Comparison of ENCODE assay signal across 3 cellular contexts in genomic region chr9:126526218-126527108, GRCh38.
TF ChIP-seq lines count a peak whose summit lies in the region.

No MANE protein-coding gene starts in this region.

TF ChIP-seq in SK-N-SH, 30 proteins besides CTCF, POLR2A, EP300 and RAD21:
- TF ChIP-seq USF2 (IDR thresholded peaks at IDR 0.05; ENCODE audit: borderline replicate concordance, low read depth, low read length) (no peak), MXI1 (IDR thresholded peaks at IDR 0.05; ENCODE audit: low read depth, low read length) (no peak), GABPA (IDR thresholded peaks at IDR 0.05; ENCODE audit: low read depth) (no peak), RCOR1 (IDR thresholded peaks at IDR 0.05; ENCODE audit: low read length) (no peak), POLR2AphosphoS5 (IDR thresholded peaks at IDR 0.05; ENCODE audit: low read depth, low read length) (no peak), FOXJ3 (CRISPR knock-in tag; IDR thresholded peaks at IDR 0.05) (no peak), TCF12 (IDR thresholded peaks at IDR 0.05) (no peak), MAX (IDR thresholded peaks at IDR 0.05; ENCODE audit: low read depth) (no peak), IRF3 (IDR thresholded peaks at IDR 0.05; ENCODE audit: low read depth, low read length) (no peak), RFX5 (IDR thresholded peaks at IDR 0.05; ENCODE audit: low read length) (no peak), CHD2 (IDR thresholded peaks at IDR 0.05; ENCODE audit: low read length, partially characterized antibody) (no peak), TEAD4 (IDR thresholded peaks at IDR 0.05; ENCODE audit: borderline replicate concordance, insufficient read depth) (no peak)
TF ChIP-seq in SK-N-SH: peak in this region for 0.

TF ChIP-seq in SK-N-SH treated with all-trans-retinoic acid at 6 μM for 48 hours, 23 proteins besides CTCF, POLR2A, EP300 and RAD21:
- TF ChIP-seq PATZ1 (CRISPR knock-in tag; IDR thresholded peaks at IDR 0.05; ENCODE audit: borderline replicate concordance) (no peak), ZNF565 (CRISPR knock-in tag; conservative IDR thresholded peaks at IDR 0.05; ENCODE audit: low read depth) (no peak), ESRRG (CRISPR knock-in tag; IDR thresholded peaks at IDR 0.05) (no peak), ZFP3 (CRISPR knock-in tag; IDR thresholded peaks at IDR 0.05) (no peak), ISL1 (CRISPR knock-in tag; IDR thresholded peaks at IDR 0.05) (no peak), ZNF70 (CRISPR knock-in tag; IDR thresholded peaks at IDR 0.05) (no peak), PPARA (CRISPR knock-in tag; IDR thresholded peaks at IDR 0.05; ENCODE audit: borderline replicate concordance) (no peak), ARNTL (CRISPR knock-in tag; IDR thresholded peaks at IDR 0.05; ENCODE audit: borderline replicate concordance, low read depth) (no peak), TOX (CRISPR knock-in tag; IDR thresholded peaks at IDR 0.05; ENCODE audit: borderline replicate concordance) (no peak), CSDC2 (CRISPR knock-in tag; IDR thresholded peaks at IDR 0.05) (no peak), TCF4 (CRISPR knock-in tag; IDR thresholded peaks at IDR 0.05; ENCODE audit: borderline replicate concordance) (no peak), GLIS3 (CRISPR knock-in tag; IDR thresholded peaks at IDR 0.05) (no peak)
TF ChIP-seq in SK-N-SH treated with all-trans-retinoic acid at 6 μM for 48 hours: peak in this region for 0.

TF ChIP-seq in H1, 55 proteins besides CTCF, POLR2A, EP300 and RAD21:
- no peak for TF ChIP-seq SIN3A (conservative IDR thresholded peaks at IDR 0.05 in 1 of 2, IDR thresholded peaks at IDR 0.05 in 1 of 2; ENCODE audit: low read depth in 1 of 2, low read length in 2 of 2)
- no peak for TF ChIP-seq POLR2AphosphoS5 (IDR thresholded peaks at IDR 0.05; ENCODE audit: low read depth, low read length)
- TF ChIP-seq CREB1 (IDR thresholded peaks at IDR 0.05), result no peak
- no peak for TF ChIP-seq EGR1 (IDR thresholded peaks at IDR 0.05; ENCODE audit: borderline replicate concordance, low read depth, low read length)
- no peak for TF ChIP-seq KDM4A (IDR thresholded peaks at IDR 0.05; ENCODE audit: low read depth, low read length, severe bottlenecking)
- TF ChIP-seq CBX8 (IDR thresholded peaks at IDR 0.05; ENCODE audit: borderline replicate concordance, low read depth, low read length), result no peak
- no peak for TF ChIP-seq NRF1 (IDR thresholded peaks at IDR 0.05; ENCODE audit: low read depth, low read length)
- TF ChIP-seq MAFK (IDR thresholded peaks at IDR 0.05; ENCODE audit: low read depth, low read length), result no peak
